7 cellular contexts compared by ENCODE assay signal in the genomic region with DNA sequence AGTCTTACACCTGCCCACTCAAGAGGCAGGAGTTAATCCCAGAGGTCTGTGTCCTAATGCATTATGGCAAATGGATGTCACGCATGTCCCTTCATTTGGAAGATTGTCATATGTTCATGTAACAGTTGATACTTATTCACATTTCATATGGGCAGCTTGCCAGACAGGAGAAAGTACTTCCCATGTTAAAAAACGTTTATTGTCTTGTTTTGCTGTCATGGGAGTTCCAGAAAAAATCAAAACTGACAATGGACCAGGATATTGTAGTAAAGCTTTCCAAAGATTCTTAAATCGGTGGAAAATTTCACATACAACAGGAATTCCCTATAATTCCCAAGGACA. TPM values are rescaled to one million over a fixed set of nuclear protein-coding genes. Genes with fewer than 3 reads are reported as not detected.
DNase-seq lines count a peak whose midpoint lies in the region; ATAC-seq and TF ChIP-seq lines count a peak whose summit lies in the region.
"Not testable (repeated sequence)": the region's sequence is repeated elsewhere in the genome, so short reads cannot be mapped to it uniquely, and the experiment has no call there.

No MANE protein-coding gene starts in this region.

- H3K4me2 ChIP-seq in OCI-LY1 (ENCODE audit: low read length), result peak overlapping the region; percentile 17; the same call in 1 of the 2 replicates

- not testable (repeated sequence) for H3K9me2 ChIP-seq in OCI-LY1 (ENCODE audit: low read depth, low read length)

- not testable (repeated sequence) for ATAC-seq in gastroesophageal sphincter

- intact Hi-C loops in stomach (cut with DNase I; ENCODE audit: low total_unique reads), result loop anchor here (5.0 kb wide), 1 partner anchor 58 kb away; the partner anchor contains the start of gene NQO2

- H3K27me3 Mint-ChIP-seq in CD8-positive, alpha-beta memory T cell; IgD-negative memory B cell; activated naive CD8-positive, alpha-beta T cell: not testable (repeated sequence)
- H3K27me3 Mint-ChIP-seq in mesothelial cell of epicardium (ENCODE audit: low read depth), result peaks cover 14% of the 10 kb centered on the region

- not testable (repeated sequence) for H3F3A ChIP-seq in OCI-LY1 (ENCODE audit: insufficient read depth, low read length)

- H3K27ac ChIP-seq in CD8-positive, alpha-beta memory T cell (ENCODE audit: low read depth, low read length), result not testable (repeated sequence)
- H3K27ac ChIP-seq in OCI-LY1 (ENCODE audit: low read depth, low read length, poor library complexity, severe bottlenecking) (peak overlapping the region; percentile 16), gastroesophageal sphincter (peak overlapping the region in 3 of 4 donors; percentile 63 to 72 (median 68)), stomach (peak overlapping the region in 3 of 5 donors; percentile 36 to 54 (median 42))

- not testable (repeated sequence) for H3K9me3 Mint-ChIP-seq in CD8-positive, alpha-beta memory T cell; IgD-negative memory B cell; activated naive CD8-positive, alpha-beta T cell (ENCODE audit: low read depth); mesothelial cell of epicardium

- not testable (repeated sequence) for TF ChIP-seq POLR2A in gastroesophageal sphincter (IDR thresholded peaks at IDR 0.05); stomach (IDR thresholded peaks at IDR 0.05)

- DNase-seq in CD8-positive, alpha-beta memory T cell; mesothelial cell of epicardium (ENCODE audit: low spot score in 2 of 2, unreplicated experiment in 2 of 2); stomach: not testable (repeated sequence)

- H4K20me1 ChIP-seq in OCI-LY1 (ENCODE audit: insufficient read depth, low read length), result not testable (repeated sequence)

- not testable (repeated sequence) for TF ChIP-seq CTCF in OCI-LY1 (IDR thresholded peaks at IDR 0.05; ENCODE audit: low read length); gastroesophageal sphincter (IDR thresholded peaks at IDR 0.05); mesothelial cell of epicardium (IDR thresholded peaks at IDR 0.05; ENCODE audit: unreplicated experiment); stomach (IDR thresholded peaks at IDR 0.05)

- not testable (repeated sequence) for H3K79me2 ChIP-seq in OCI-LY1 (ENCODE audit: insufficient read depth, low read length)

- H3K27me3 ChIP-seq in CD8-positive, alpha-beta memory T cell (ENCODE audit: insufficient read depth, low read length, poor library complexity, severe bottlenecking); OCI-LY1 (ENCODE audit: insufficient read depth, low read length); gastroesophageal sphincter; stomach: not testable (repeated sequence)

- CTCF ChIA-PET in CD8-positive, alpha-beta memory T cell (lab: Charles Lee), result interaction anchor here (5.8 kb wide), 1 partner anchor 54 kb away, joined by 73 read pairs; the partner anchor contains the start of gene NQO2

- not testable (repeated sequence) for H3K36me3 ChIP-seq in CD8-positive, alpha-beta memory T cell (ENCODE audit: insufficient read depth, low read length); OCI-LY1 (ENCODE audit: insufficient read depth, low read length); gastroesophageal sphincter; stomach

- not testable (repeated sequence) for H3K9me3 ChIP-seq in CD8-positive, alpha-beta memory T cell (ENCODE audit: low read length); OCI-LY1 (ENCODE audit: low read length); gastroesophageal sphincter; stomach

- H3K4me3 Mint-ChIP-seq in CD8-positive, alpha-beta memory T cell, result peak overlapping the region in 5 of 7 donors; percentile 35 to 65 (median 50)
- H3K4me3 Mint-ChIP-seq in IgD-negative memory B cell (peak overlapping the region in 2 of 4 donors; percentile 47 to 60), mesothelial cell of epicardium (peak overlapping the region; percentile 75)
- H3K4me3 Mint-ChIP-seq in activated naive CD8-positive, alpha-beta T cell, result peak overlapping the region; percentile 42

- peaks cover 10 to 36% (median 16%) of the 10 kb centered on the region in 3 donors for H3K4me1 Mint-ChIP-seq in CD8-positive, alpha-beta memory T cell
- not testable (repeated sequence) for H3K4me1 Mint-ChIP-seq in IgD-negative memory B cell
- H3K4me1 Mint-ChIP-seq in activated naive CD8-positive, alpha-beta T cell (ENCODE audit: low read depth), result peaks cover 25% of the 10 kb centered on the region
- H3K4me1 Mint-ChIP-seq in mesothelial cell of epicardium, result peaks cover 15% of the 10 kb centered on the region

- not testable (repeated sequence) for H3K4me3 ChIP-seq in CD8-positive, alpha-beta memory T cell (ENCODE audit: low read length); OCI-LY1 (ENCODE audit: low read depth, low read length, poor library complexity, severe bottlenecking); gastroesophageal sphincter; stomach

- not testable (repeated sequence) for H3K4me1 ChIP-seq in CD8-positive, alpha-beta memory T cell (ENCODE audit: insufficient read depth, low read length)
- H3K4me1 ChIP-seq in OCI-LY1 (ENCODE audit: insufficient read depth, low read length, severe bottlenecking) (peaks cover 29% of the 10 kb centered on the region), gastroesophageal sphincter (peaks cover 0 to 29% (median 0%) of the 10 kb centered on the region in 3 donors), stomach (peaks cover 0 to 34% (median 22%) of the 10 kb centered on the region in 4 donors)

- H3K9ac ChIP-seq in OCI-LY1 (ENCODE audit: low read length), result not testable (repeated sequence)

- H2AFZ ChIP-seq in OCI-LY1 (ENCODE audit: low read length), result not testable (repeated sequence)

- WGBS in gastroesophageal sphincter (ENCODE audit: low coverage in 1 of 2), 2 donors, result 25 to 26% methylated on average over 2 of the region's 3 CpGs
- WGBS in stomach, 5 donors, result 49 to 60% (median 52%) methylated on average over 3 of the region's 3 CpGs

- POLR2A ChIA-PET in CD8-positive, alpha-beta memory T cell (lab: Charles Lee), result not testable (repeated sequence)

- peak overlapping the region in 2 of 8 donors; percentile 29 to 33 for H3K27ac Mint-ChIP-seq in CD8-positive, alpha-beta memory T cell
- H3K27ac Mint-ChIP-seq in IgD-negative memory B cell, result peak overlapping the region in 2 of 3 donors; percentile 13 to 44
- not testable (repeated sequence) for H3K27ac Mint-ChIP-seq in activated naive CD8-positive, alpha-beta T cell; mesothelial cell of epicardium

- H3K36me3 Mint-ChIP-seq in CD8-positive, alpha-beta memory T cell; IgD-negative memory B cell; activated naive CD8-positive, alpha-beta T cell; mesothelial cell of epicardium: not testable (repeated sequence)

- not testable (repeated sequence) for TF ChIP-seq EP300 in gastroesophageal sphincter (IDR thresholded peaks at IDR 0.05); stomach (IDR thresholded peaks at IDR 0.05)

RNA-seq across cellular contexts. Expression of gene RIPK1, which starts 13.2 kb away (rescaled TPM):
- total RNA-seq in CD8-positive, alpha-beta memory T cell, result 10 to 100 TPM; 21.7 to 22.1 TPM
- polyA plus RNA-seq in CD8-positive, alpha-beta memory T cell, result 25.1 TPM
- polyA plus RNA-seq in IgD-negative memory B cell (13.0 TPM), stomach (10 to 100 TPM; 11.4 to 18.8 (median 13.0) TPM)
- total RNA-seq in gastroesophageal sphincter (10 to 100 TPM; 20.1 to 28.9 (median 25.7) TPM), mesothelial cell of epicardium (17.5 to 18.4 TPM (median 17.6 TPM) in 3 replicates), stomach (10 to 100 TPM in 4 of 5 donors, 1 to 10 TPM in 1; 4.9 to 25.5 (median 19.4) TPM)

RNA-seq across cellular contexts. Expression of gene NQO2, which starts 55.4 kb away (rescaled TPM):
- 10 to 100 TPM; 15.6 to 18.5 TPM for total RNA-seq in CD8-positive, alpha-beta memory T cell
- polyA plus RNA-seq in CD8-positive, alpha-beta memory T cell, result 53.5 TPM
- polyA plus RNA-seq in IgD-negative memory B cell, result 27.6 TPM
- total RNA-seq in gastroesophageal sphincter, result 10 to 100 TPM; 15.8 to 32.8 (median 27.2) TPM
- total RNA-seq in mesothelial cell of epicardium, result 17.1 to 18.7 TPM (median 17.3 TPM) in 3 replicates
- total RNA-seq in stomach, result 10 to 100 TPM in 1 of 5 donors, 1 to 10 TPM in 2, under 1 TPM in 1, not detected in 1; 0.87 to 35.5 (median 5.5) TPM
- 10 to 100 TPM; 28.3 to 43.1 (median 41.9) TPM for polyA plus RNA-seq in stomach
